ENCODE assay signal across 13 cellular contexts in genomic region chr12:106276032-106276728, GRCh38. TPM values are rescaled to one million over a fixed set of nuclear protein-coding genes. Genes with fewer than 3 reads are reported as not detected.
DNase-seq lines count a peak whose midpoint lies in the region; ATAC-seq and TF ChIP-seq lines count a peak whose summit lies in the region.
"Had no signal": no experiment of that assay in that cellular context is flagged by ENCODE, and none has a peak within 500 bp of the region (broad histone marks: within the 10 kb centered on the region; RNA-seq: fewer than 3 reads in every experiment).

No MANE protein-coding gene starts in this region.

- H3K36me3 Mint-ChIP-seq in naive B cell = peaks cover 0 to 1% of the 10 kb centered on the region in 2 donors
- no peaks in the 10 kb centered on the region for H3K36me3 Mint-ChIP-seq in activated naive CD8-positive, alpha-beta T cell treated with anti-CD3 and anti-CD28 coated beads, Interleukin-2, amount 50 U/mL, for 24 hours (ENCODE audit: low read depth)

- H3K27me3 Mint-ChIP-seq in naive B cell = peaks cover 23 to 29% (median 23%) of the 10 kb centered on the region in 3 donors
- peaks cover 3% of the 10 kb centered on the region for H3K27me3 Mint-ChIP-seq in activated naive CD8-positive, alpha-beta T cell treated with anti-CD3 and anti-CD28 coated beads, Interleukin-2, amount 50 U/mL, for 24 hours

- no peaks in the 10 kb centered on the region for H3K27me3 ChIP-seq in ovary

- peak; percentile 73 for ATAC-seq in GM19023 (IDR thresholded peaks at IDR 0.05; ENCODE audit: unreplicated experiment)
- ATAC-seq in GM21786 (IDR thresholded peaks at IDR 0.05; ENCODE audit: unreplicated experiment) = peak; percentile 87
- ATAC-seq in HG03175 (IDR thresholded peaks at IDR 0.05; ENCODE audit: unreplicated experiment) = peak; percentile 89
- ATAC-seq in naive B cell (ENCODE audit: low read depth in 2 of 2) = peak; percentile 72 to 78
- ATAC-seq in activated naive CD8-positive, alpha-beta T cell treated with anti-CD3 and anti-CD28 coated beads, Interleukin-2, amount 50 U/mL, for 24 hours = no peak

- H3K4me3 Mint-ChIP-seq in naive B cell = peak overlapping the region in 6 of 8 donors; percentile 30 to 81 (median 50)
- no peak overlapping the region for H3K4me3 Mint-ChIP-seq in activated naive CD8-positive, alpha-beta T cell treated with anti-CD3 and anti-CD28 coated beads, Interleukin-2, amount 50 U/mL, for 24 hours

- peak overlapping the region in 3 of 6 donors; percentile 87 to 89 (median 87) for H3K27ac Mint-ChIP-seq in naive B cell
- no peak overlapping the region for H3K27ac Mint-ChIP-seq in activated naive CD8-positive, alpha-beta T cell treated with anti-CD3 and anti-CD28 coated beads, Interleukin-2, amount 50 U/mL, for 24 hours

- H3K9me3 ChIP-seq in ovary = no peaks in the 10 kb centered on the region

- no peak for TF ChIP-seq EP300 in ovary (IDR thresholded peaks at IDR 0.05)

- peaks cover 7 to 28% (median 14%) of the 10 kb centered on the region in 3 donors for H3K4me1 Mint-ChIP-seq in naive B cell
- no peaks in the 10 kb centered on the region for H3K4me1 Mint-ChIP-seq in activated naive CD8-positive, alpha-beta T cell treated with anti-CD3 and anti-CD28 coated beads, Interleukin-2, amount 50 U/mL, for 24 hours

- no peaks in the 10 kb centered on the region for H3K4me1 ChIP-seq in ovary (ENCODE audit: insufficient read depth)

- DNase-seq in naive B cell = peak; percentile 31
- no peak for DNase-seq in activated T-cell treated with anti-CD3 and anti-CD28 coated beads, Interleukin-2, amount 50 U/mL, for 48 hours
- DNase-seq in activated naive CD8-positive, alpha-beta T cell treated with anti-CD3 and anti-CD28 coated beads, Interleukin-2, amount 50 U/mL, for 24 hours = no peak
- no peak for DNase-seq in ovary
- no peak for DNase-seq in activated CD8-positive, alpha-beta memory T cell treated with anti-CD3 and anti-CD28 coated beads, Interleukin-2, amount 50 U/mL, for 48 hours
- DNase-seq: DMS79, hippocampal formation, Karpas-422, NCI-H526 treated with DMSO at 0.1 percent for 48 hours, T-helper 1 cell had no signal

- WGBS in ovary, 3 donors = 81 to 96% (median 93%) methylated on average over 4 of the region's 4 CpGs

- H3K36me3 ChIP-seq in ovary = no peaks in the 10 kb centered on the region

- TF ChIP-seq CTCF in ovary (IDR thresholded peaks at IDR 0.05) = no peak

- no peak overlapping the region for H3K27ac ChIP-seq in ovary

- no peak overlapping the region for H3K4me3 ChIP-seq in ovary

- TF ChIP-seq POLR2A in ovary (IDR thresholded peaks at IDR 0.05) = no peak

- intact Hi-C loops in ovary (cut with DNase I) = no loop called here

- H3K9me3 Mint-ChIP-seq in naive B cell = peaks cover 0 to 5% (median 2%) of the 10 kb centered on the region in 7 donors
- H3K9me3 Mint-ChIP-seq in activated naive CD8-positive, alpha-beta T cell treated with anti-CD3 and anti-CD28 coated beads, Interleukin-2, amount 50 U/mL, for 24 hours = no peaks in the 10 kb centered on the region

RNA-seq across cellular contexts. Expression of gene TCP11L2, which starts 26.4 kb away (rescaled TPM):
- polyA plus RNA-seq in naive B cell (ENCODE audit: low read depth in 6 of 6) = 10 to 100 TPM; 17.0 to 56.4 (median 47.6) TPM
- total RNA-seq in ovary = 10 to 100 TPM in 6 of 7 donors, 1 to 10 TPM in 1; 8.5 to 41.7 (median 30.3) TPM
- polyA plus RNA-seq in ovary = 10 to 100 TPM; 10.3 to 13.1 TPM

RNA-seq across cellular contexts. Expression of gene CKAP4, which starts 28.4 kb away (rescaled TPM):
- polyA plus RNA-seq in naive B cell (ENCODE audit: low read depth in 6 of 6) (10 to 100 TPM in 1 of 6 donors, 1 to 10 TPM in 5; 3.1 to 11.1 (median 3.7) TPM), ovary (10 to 100 TPM; 26.4 to 87.4 TPM)
- 10 to 100 TPM; 32.0 to 59.4 (median 55.4) TPM for total RNA-seq in ovary
